ENCODE assay signal across 8 cellular contexts in the genomic region with DNA sequence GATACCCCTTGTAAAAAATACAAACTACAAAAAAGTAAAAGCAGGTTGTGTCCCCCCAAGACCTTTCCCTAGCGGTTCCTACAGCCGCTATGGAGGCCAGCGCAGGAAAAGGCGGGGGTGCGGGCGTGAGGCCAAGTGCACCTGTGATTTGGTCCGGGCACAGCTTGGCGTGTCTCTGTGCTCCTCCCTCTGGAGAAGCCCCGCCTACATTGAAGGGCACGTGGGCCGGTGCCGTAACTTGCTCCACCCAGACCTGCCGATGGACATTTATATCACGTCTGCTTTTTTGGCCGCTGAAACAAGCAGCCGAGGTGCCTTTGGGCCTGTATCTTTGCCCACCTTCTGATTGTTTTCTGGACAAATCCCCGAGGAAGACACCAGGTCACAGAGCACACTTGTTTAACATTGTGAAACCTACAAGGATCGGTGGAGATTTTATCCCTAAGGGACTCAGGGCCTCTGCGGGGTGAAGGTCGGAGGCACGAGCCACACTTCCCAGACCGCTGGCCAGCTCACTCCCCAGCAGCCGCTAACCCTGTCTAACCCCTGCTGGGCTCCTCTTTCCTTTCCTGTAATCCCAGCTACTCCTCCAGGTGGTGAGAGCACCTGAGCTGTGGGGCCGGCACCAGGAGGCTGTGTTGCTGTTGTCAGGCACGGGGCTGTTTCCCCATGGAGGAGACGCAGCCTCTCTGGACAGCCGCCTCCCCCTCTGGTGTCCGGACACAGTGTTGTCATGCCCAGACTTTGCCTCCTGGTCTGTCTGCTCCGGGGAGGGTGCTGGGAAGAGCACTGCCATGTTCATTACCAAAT. TPM values are rescaled to one million over a fixed set of nuclear protein-coding genes. Genes with fewer than 3 reads are reported as not detected.
DNase-seq lines count a peak whose midpoint lies in the region; ATAC-seq and TF ChIP-seq lines count a peak whose summit lies in the region.

No MANE protein-coding gene starts in this region.

- no peak for TF ChIP-seq CTCF in lung (IDR thresholded peaks at IDR 0.05; ENCODE audit: control extremely low read depth, extremely low read depth)

- H3K36me3 ChIP-seq in lung (ENCODE audit: control insufficient read depth in 2 of 2, insufficient read depth in 2 of 2, low read length in 2 of 2) = no peaks in the 10 kb centered on the region

- DNase-seq in 8988T = peak; percentile 17
- peak; percentile 81 for DNase-seq in cerebellar cortex (ENCODE audit: low spot score)
- peak; percentile 83 for DNase-seq in lung (ENCODE audit: low spot score)
- DNase-seq in GM19238 (ENCODE audit: insufficient read length, low spot score) = no peak
- no peak for DNase-seq in SIG-M5 treated with dmso at 0.1 percent for 504 hours (lab: John Stamatoyannopoulos, UW; ENCODE audit: unreplicated experiment)

- H3K27ac ChIP-seq in lung (ENCODE audit: low read depth in 1 of 2, low read length in 1 of 2) = peak overlapping the region; percentile 94

- H3K4me3 ChIP-seq in lung = no peak overlapping the region

- WGBS in lung, 2 donors = 40 to 55% methylated on average over 29 of the region's 29 CpGs

- H3K36me3 Mint-ChIP-seq in IgD-negative memory B cell = no peaks in the 10 kb centered on the region

- no peaks in the 10 kb centered on the region for H3K9me3 Mint-ChIP-seq in IgD-negative memory B cell

- no peak overlapping the region for H3K27ac Mint-ChIP-seq in IgD-negative memory B cell

- peaks cover 10 to 12% (median 11%) of the 10 kb centered on the region in 3 donors for H3K4me1 Mint-ChIP-seq in IgD-negative memory B cell

- H3K9me3 ChIP-seq in lung (ENCODE audit: control insufficient read depth in 2 of 2, insufficient read depth in 1 of 2, low read length in 1 of 2) = peaks cover 0 to 4% of the 10 kb centered on the region in 2 donors

- ATAC-seq in lung (ENCODE audit: insufficient read depth, low FRiP score) (peak; percentile 16), HG02678 (IDR thresholded peaks at IDR 0.05; ENCODE audit: unreplicated experiment) (no peak), GM21576 (IDR thresholded peaks at IDR 0.05; ENCODE audit: unreplicated experiment) (no peak)

- no peaks in the 10 kb centered on the region for H3K27me3 ChIP-seq in lung (ENCODE audit: control insufficient read depth, insufficient read depth)

- peak overlapping the region in 3 of 4 donors; percentile 57 to 81 (median 77) for H3K4me3 Mint-ChIP-seq in IgD-negative memory B cell

- peaks cover 19 to 48% of the 10 kb centered on the region in 2 donors for H3K4me1 ChIP-seq in lung (ENCODE audit: control insufficient read depth in 2 of 2, insufficient read depth in 2 of 2, low read length in 2 of 2)

- H3K27me3 Mint-ChIP-seq in IgD-negative memory B cell = peaks cover 8% of the 10 kb centered on the region

RNA-seq across cellular contexts. Expression of gene INPP5A, which starts 18.8 kb away (rescaled TPM):
- polyA plus RNA-seq in IgD-negative memory B cell (0.94 TPM), lung (10 to 100 TPM; 12.4 to 19.3 TPM)
- 10 to 100 TPM; 37.0 to 39.9 TPM for total RNA-seq in lung

Comparison
In these comparisons a context has a peak if more than half of its experiments do, and no peak if none do; other contexts are left out.
1. DNase-seq: peak in 8988T (single experiment), cerebellar cortex (single experiment) and lung (single experiment); none in GM19238 (single experiment) and SIG-M5 treated with dmso at 0.1 percent for 504 hours (single experiment).